8 cellular contexts compared by ENCODE assay signal in the genomic region with DNA sequence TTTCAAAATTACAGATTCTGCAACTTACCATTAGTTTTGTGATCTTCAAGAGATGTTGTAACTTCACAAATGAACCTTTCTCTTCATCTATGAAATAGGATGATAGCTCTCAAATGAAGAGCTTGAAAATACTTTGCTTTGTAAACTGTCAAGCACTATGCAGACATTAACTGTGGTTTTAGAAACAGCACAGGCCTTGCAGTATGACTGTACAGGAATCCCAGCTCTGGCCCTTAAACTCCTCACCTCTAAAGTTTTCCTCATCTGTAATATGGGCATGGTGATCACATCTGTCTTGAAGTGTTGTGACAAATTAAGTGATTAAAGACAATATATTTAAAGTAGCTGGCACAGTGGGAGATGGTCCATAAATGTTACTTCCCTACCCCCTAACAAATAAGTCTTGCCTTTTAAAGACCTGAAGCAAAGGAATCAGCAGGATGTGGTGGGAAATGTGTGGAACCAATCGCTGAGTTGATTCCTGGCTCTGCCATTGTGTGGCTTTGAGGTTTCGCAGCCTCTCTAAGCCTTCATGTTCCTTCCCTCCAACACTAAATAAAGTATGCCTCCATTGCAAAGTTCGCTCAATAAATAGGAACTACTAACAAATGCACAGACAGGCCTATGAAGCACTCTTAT. TPM values are rescaled to one million over a fixed set of nuclear protein-coding genes. Genes with fewer than 3 reads are reported as not detected.
DNase-seq lines count a peak whose midpoint lies in the region; ATAC-seq and TF ChIP-seq lines count a peak whose summit lies in the region.

No MANE protein-coding gene starts in this region.

- H3K4ac ChIP-seq in IMR-90 (ENCODE audit: low read depth, low read length) = peak overlapping the region; percentile 93

- H4K20me1 ChIP-seq in DOHH2 (ENCODE audit: control insufficient read depth, insufficient read depth, low read depth, low read length) (no peaks in the 10 kb centered on the region), IMR-90 (ENCODE audit: insufficient read depth, low read length) (no peaks in the 10 kb centered on the region)

- H3K4me3 ChIP-seq in DOHH2 (ENCODE audit: low read length) (peak overlapping the region; percentile 91), IMR-90 (ENCODE audit: insufficient read depth, low read depth, low read length) (no peak overlapping the region)

- peak overlapping the region; percentile 90 for H2BK15ac ChIP-seq in IMR-90 (ENCODE audit: low read depth, low read length)

- CTCF ChIA-PET in IMR-90 (lab: Yijun Ruan, JAX) = interaction anchor here (1.9 to 3.0 kb wide), 2 partner anchors 12 to 20 kb away, joined by 10 to 12 read pairs; no protein-coding TSS in a partner anchor

- TF ChIP-seq RAD21 in IMR-90 (IDR thresholded peaks at IDR 0.05; ENCODE audit: low read length) = no peak

- H3K9me3 ChIP-seq in DOHH2 (ENCODE audit: control insufficient read depth, insufficient read depth, low read length) (no peaks in the 10 kb centered on the region), IMR-90 (ENCODE audit: control insufficient read depth, insufficient read depth, low read length) (no peaks in the 10 kb centered on the region)

- H3K27me3 ChIP-seq in DOHH2 (ENCODE audit: control insufficient read depth, low read length) (no peaks in the 10 kb centered on the region), IMR-90 (ENCODE audit: control insufficient read depth, insufficient read depth, low read length) (no peaks in the 10 kb centered on the region)

- ATAC-seq in IMR-90 (ENCODE audit: low read depth) (no peak), omental fat pad (ENCODE audit: low FRiP score) (no peak), HG02970 (IDR thresholded peaks at IDR 0.05; ENCODE audit: low FRiP score, unreplicated experiment) (no peak), HG02884 (IDR thresholded peaks at IDR 0.05; ENCODE audit: unreplicated experiment) (no peak)

- peak overlapping the region; percentile 70 for H3K9ac ChIP-seq in IMR-90 (ENCODE audit: low read depth, low read length)

- H3K4me1 Mint-ChIP-seq in brain (peaks cover 41% of the 10 kb centered on the region), neural crest cell (peaks cover 28% of the 10 kb centered on the region)

- H3K27ac Mint-ChIP-seq in brain = peak overlapping the region in 3 of 5 experiments; percentile 89 to 92 (median 90)
- H3K27ac Mint-ChIP-seq in neural crest cell (ENCODE audit: unreplicated experiment) = no peak overlapping the region

- H3K9me3 Mint-ChIP-seq in brain (peaks cover 0 to 5% (median 0%) of the 10 kb centered on the region in 5 experiments), neural crest cell (no peaks in the 10 kb centered on the region)

- H4K5ac ChIP-seq in IMR-90 (ENCODE audit: low read depth, low read length) = peak overlapping the region; percentile 79

- peak overlapping the region; percentile 69 for H3K27ac ChIP-seq in DOHH2 (ENCODE audit: low read depth, low read length)
- H3K27ac ChIP-seq in IMR-90 (ENCODE audit: insufficient read depth, low read length) = peak overlapping the region; percentile 93

- no TSS peak for BruUV-seq in IMR-90 (replicated peaks; lab: Mats Ljungman, UMichigan)

- POLR2A ChIA-PET in IMR-90 (lab: Charles Lee; ENCODE audit: unreplicated experiment) = interaction anchor here (1.6 kb wide), 1 partner anchor 12 kb away, joined by 7 read pairs; no protein-coding TSS in a partner anchor

- H2BK120ac ChIP-seq in IMR-90 (ENCODE audit: low read depth, low read length) = peak overlapping the region; percentile 76

- in situ Hi-C loops in IMR-90 (cut with MboI; ENCODE audit: low sequenced_read_pairs) = no loop called here

- H2AK5ac ChIP-seq in IMR-90 (ENCODE audit: low read depth, low read length) = peak overlapping the region; percentile 82

- dilution Hi-C loops in IMR-90 (cut with HindIII; ENCODE audit: low sequenced_read_pairs, unreplicated experiment) = no loop called here

- H3K9me1 ChIP-seq in IMR-90 (ENCODE audit: insufficient read depth, low read length) = peaks cover 12% of the 10 kb centered on the region

- peak overlapping the region; percentile 65 for H2BK20ac ChIP-seq in IMR-90 (ENCODE audit: low read depth, low read length)

- no peak for DNase-seq in IMR-90
- DNase-seq in neural crest cell (ENCODE audit: low read depth, low spot score) = no peak
- DNase-seq in NCI-H1092 treated with DMSO at 0.1 percent for 48 hours (lab: John Stamatoyannopoulos, UW) = no peak
- DNase-seq in omental fat pad (ENCODE audit: low spot score) = no peak

- H3K9me2 ChIP-seq in DOHH2 (replicated peaks; ENCODE audit: control insufficient read depth, low read length) = no peaks in the 10 kb centered on the region

- H3K27me3 Mint-ChIP-seq in brain = peaks cover 7% of the 10 kb centered on the region
- H3K27me3 Mint-ChIP-seq in neural crest cell (ENCODE audit: low read depth) = no peaks in the 10 kb centered on the region

- H3K14ac ChIP-seq in IMR-90 (replicated peaks; ENCODE audit: low read depth, low read length) = peak overlapping the region; percentile 59

- TF ChIP-seq CTCF in DOHH2 (IDR thresholded peaks at IDR 0.05; ENCODE audit: low read depth, low read length, poor library complexity, severe bottlenecking) = no peak
- no peak for TF ChIP-seq CTCF in IMR-90 (conservative IDR thresholded peaks at IDR 0.05; ENCODE audit: low read depth, low read length)
- TF ChIP-seq CTCF in brain (conservative IDR thresholded peaks at IDR 0.05) = no peak
- no peak for TF ChIP-seq CTCF in neural crest cell (conservative IDR thresholded peaks at IDR 0.05)
- TF ChIP-seq CTCF in omental fat pad (IDR thresholded peaks at IDR 0.05) = no peak

- no peak for TF ChIP-seq POLR2A in IMR-90 (IDR thresholded peaks at IDR 0.05; ENCODE audit: low read depth, low read length)

- H3K36me3 Mint-ChIP-seq in brain = no peaks in the 10 kb centered on the region
- H3K36me3 Mint-ChIP-seq in neural crest cell (ENCODE audit: low read depth) = no peaks in the 10 kb centered on the region

- H4K8ac ChIP-seq in IMR-90 (ENCODE audit: low read depth in 2 of 2, low read length in 2 of 2) = peak overlapping the region; percentile 84 to 95

- peak overlapping the region; percentile 86 for H3K23ac ChIP-seq in IMR-90 (ENCODE audit: low read depth, low read length)

- peak overlapping the region; percentile 90 for H2AK9ac ChIP-seq in IMR-90 (replicated peaks; ENCODE audit: low read depth, low read length, poor library complexity)

- H3K4me1 ChIP-seq in DOHH2 (ENCODE audit: control insufficient read depth, low read length) (peaks cover 57% of the 10 kb centered on the region), IMR-90 (ENCODE audit: control insufficient read depth, insufficient read depth, low read length) (peaks cover 19% of the 10 kb centered on the region)

- WGBS in IMR-90 (ENCODE audit: extremely low coverage in 2 of 2, insufficient read length in 1 of 2), 2 experiments = no CpG with 5 or more reads among the region's 3 CpGs

- peaks cover 4% of the 10 kb centered on the region for H3K79me2 ChIP-seq in DOHH2 (ENCODE audit: control insufficient read depth, low read length)

- peak overlapping the region; percentile 62 for H3K18ac ChIP-seq in IMR-90 (ENCODE audit: low read depth, low read length)

- peak overlapping the region; percentile 89 for H2BK5ac ChIP-seq in IMR-90 (ENCODE audit: low read depth, low read length, poor library complexity, severe bottlenecking)

- peak overlapping the region; percentile 95 for H4K91ac ChIP-seq in IMR-90 (ENCODE audit: insufficient read depth, low read depth, low read length)

- intact Hi-C loops in IMR-90 (cut with micrococcal nuclease) = no loop called here

- H3K36me3 ChIP-seq in DOHH2 (ENCODE audit: control insufficient read depth, low read length) (no peaks in the 10 kb centered on the region), IMR-90 (ENCODE audit: control insufficient read depth, insufficient read depth, low read length) (no peaks in the 10 kb centered on the region)

- H2AFZ ChIP-seq in IMR-90 (replicated peaks; ENCODE audit: low read length, poor library complexity) = peak overlapping the region; percentile 94

- H3F3A ChIP-seq in DOHH2 (ENCODE audit: control insufficient read depth, insufficient read depth) = peaks cover 22% of the 10 kb centered on the region

- H3K4me3 Mint-ChIP-seq in brain (peak overlapping the region in 3 of 5 experiments; percentile 39 to 70 (median 50)), neural crest cell (peak overlapping the region; percentile 71)

- peak overlapping the region; percentile 98 for H3K4me2 ChIP-seq in DOHH2 (ENCODE audit: low read length)
- H3K4me2 ChIP-seq in IMR-90 (ENCODE audit: low read depth, low read length) = peak overlapping the region; percentile 49

- peak overlapping the region; percentile 48; the same call in 1 of the 2 replicates for H3K56ac ChIP-seq in IMR-90 (ENCODE audit: extremely low read depth, insufficient read depth, low read length)

- H3K79me1 ChIP-seq in IMR-90 (ENCODE audit: low read depth in 1 of 2, low read length in 2 of 2) = peaks cover 2 to 20% of the 10 kb centered on the region in 2 experiments; a peak in 2 of 4 replicates

TF ChIP-seq in IMR-90, 13 proteins besides CTCF, POLR2A, EP300 and RAD21:
- TF ChIP-seq MAZ (IDR thresholded peaks at IDR 0.05; ENCODE audit: borderline replicate concordance, low read depth, low read length) = no peak
- no peak for TF ChIP-seq CHD1 (IDR thresholded peaks at IDR 0.05; ENCODE audit: low read depth, low read length)
- TF ChIP-seq NFE2L2 (IDR thresholded peaks at IDR 0.05; ENCODE audit: low read depth, low read length) = no peak

RNA-seq across cellular contexts. Expression of a gene that starts 5.5 kb away (rescaled TPM):
- total RNA-seq in IMR-90 (2012; rRNA removed) (328 and 537 TPM in 2 replicates), neural crest cell (189 and 190 TPM in 2 replicates), omental fat pad (100 to 1,000 TPM; 216 to 385 (median 283) TPM)
- polyA plus RNA-seq in IMR-90 (2012; rRNA removed) (99.8 and 135 TPM in 2 replicates), brain (ENCODE audit: insufficient read depth, low read depth, low replicate concordance) (165 TPM)
- polyA plus RNA-seq in IMR-90 (2012; cell fraction: cytosol; rRNA removed) = 19.3 and 45.6 TPM in 2 replicates
- polyA plus RNA-seq in IMR-90 (2012; cell fraction: nucleus; rRNA removed; ENCODE audit: low replicate concordance) = 5.8 and 62.3 TPM in 2 replicates
